ENCODE assay signal across 21 cellular contexts in the genomic region with DNA sequence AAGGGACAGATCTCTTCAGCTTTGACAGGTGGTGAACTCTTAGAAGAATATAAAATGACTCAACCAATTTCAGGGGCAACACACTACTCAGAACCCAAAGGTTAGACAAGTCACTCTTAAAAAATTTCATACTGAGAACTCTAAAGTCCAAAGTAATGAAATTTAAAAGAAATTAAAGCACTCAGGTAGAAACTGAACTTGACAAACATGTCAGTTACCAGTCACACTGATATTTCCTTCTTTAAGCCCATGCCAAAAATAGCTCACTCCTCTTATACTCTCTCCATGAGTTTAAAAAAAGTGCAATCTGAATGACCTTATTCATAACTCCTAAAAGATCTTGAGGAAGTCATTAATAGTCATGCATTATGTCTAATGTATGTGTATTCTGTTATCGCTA.
"Had no signal": no experiment of that assay in that cellular context is flagged by ENCODE, and none has a peak within 500 bp of the region (broad histone marks: within the 10 kb centered on the region; RNA-seq: fewer than 3 reads in every experiment).

No MANE protein-coding gene starts in this region.

- H3K36me3 Mint-ChIP-seq: natural killer cell treated with Interleukin-12 subunit alpha and Interleukin-12 subunit beta and Interleukin-15 and Interleukin-18, amount 100 ng/mL, for 72 hours had no signal

- ATAC-seq: body of pancreas; natural killer cell treated with Interleukin-12 subunit alpha and Interleukin-12 subunit beta and Interleukin-15 and Interleukin-18, amount 100 ng/mL, for 72 hours; psoas muscle; sciatic nerve; T-helper 17 cell; upper lobe of right lung had no signal

- H3K4me1 ChIP-seq: esophagus squamous epithelium, psoas muscle, testis, upper lobe of right lung had no signal

- H3K36me3 ChIP-seq: esophagus squamous epithelium, left ventricle myocardium inferior, upper lobe of right lung had no signal

- DNase-seq: activated CD4-positive, alpha-beta memory T cell treated with anti-CD3 and anti-CD28 coated beads for 36 hours; activated CD8-positive, alpha-beta memory T cell treated with anti-CD3 and anti-CD28 coated beads, Interleukin-2, amount 50 U/mL, for 4 hours; activated naive CD4-positive, alpha-beta T cell treated with Interleukin-2 at 50 U/mL for 16 hours; body of pancreas; central memory CD4-positive, alpha-beta T cell; cortex of kidney; esophagus squamous epithelium; foreskin fibroblast; head of caudate nucleus; left ventricle myocardium inferior; occipital lobe; psoas muscle; stimulated activated CD4-positive, alpha-beta T cell treated with anti-CD3 and anti-CD28 coated beads, Interleukin-4, amount 100 ng/mL, for 1 hour; stimulated activated CD8-positive, alpha-beta memory T cell treated with anti-CD3 and anti-CD28 coated beads, Interleukin-4, amount 100 ng/mL, for 48 hours; T-helper 17 cell; testis; upper lobe of right lung had no signal

- H3K27me3 Mint-ChIP-seq: activated CD4-positive, alpha-beta memory T cell treated with anti-CD3 and anti-CD28 coated beads for 36 hours; memory B cell; natural killer cell treated with Interleukin-12 subunit alpha and Interleukin-12 subunit beta and Interleukin-15 and Interleukin-18, amount 100 ng/mL, for 72 hours; stimulated activated naive CD8-positive, alpha-beta T cell treated with anti-CD3 and anti-CD28 coated beads, Interleukin-15, Interleukin-2, amounts not matched to agents 100 ng/mL and 50 ng/mL, for 24 hours; T-helper 17 cell had no signal

- H3K9me3 ChIP-seq: body of pancreas, esophagus squamous epithelium, left ventricle myocardium inferior, testis, upper lobe of right lung had no signal

- H3K4me3 Mint-ChIP-seq: activated CD4-positive, alpha-beta memory T cell treated with anti-CD3 and anti-CD28 coated beads for 36 hours; memory B cell; natural killer cell treated with Interleukin-12 subunit alpha and Interleukin-12 subunit beta and Interleukin-15 and Interleukin-18, amount 100 ng/mL, for 72 hours; stimulated activated naive CD8-positive, alpha-beta T cell treated with anti-CD3 and anti-CD28 coated beads, Interleukin-15, Interleukin-2, amounts not matched to agents 100 ng/mL and 50 ng/mL, for 24 hours; T-helper 17 cell had no signal

- H3K9me3 Mint-ChIP-seq: natural killer cell treated with Interleukin-12 subunit alpha and Interleukin-12 subunit beta and Interleukin-15 and Interleukin-18, amount 100 ng/mL, for 72 hours had no signal

- H3K27ac Mint-ChIP-seq: activated CD4-positive, alpha-beta memory T cell treated with anti-CD3 and anti-CD28 coated beads for 36 hours; memory B cell; natural killer cell treated with Interleukin-12 subunit alpha and Interleukin-12 subunit beta and Interleukin-15 and Interleukin-18, amount 100 ng/mL, for 72 hours; stimulated activated naive CD8-positive, alpha-beta T cell treated with anti-CD3 and anti-CD28 coated beads, Interleukin-15, Interleukin-2, amounts not matched to agents 100 ng/mL and 50 ng/mL, for 24 hours; T-helper 17 cell had no signal

- H3K27ac ChIP-seq: body of pancreas, esophagus squamous epithelium, left ventricle myocardium inferior, psoas muscle, testis, upper lobe of right lung had no signal

- H3K27me3 ChIP-seq: body of pancreas, esophagus squamous epithelium, testis, upper lobe of right lung had no signal

- H3K4me3 ChIP-seq: body of pancreas, esophagus squamous epithelium, left ventricle myocardium inferior, psoas muscle, testis, upper lobe of right lung had no signal
